ENCODE assay signal across 16 cellular contexts in genomic region chr5:112583166-112583565, GRCh38.
"Had no signal": no experiment of that assay in that cellular context is flagged by ENCODE, and none has a peak within 500 bp of the region (broad histone marks: within the 10 kb centered on the region; RNA-seq: fewer than 3 reads in every experiment).

No MANE protein-coding gene starts in this region.

- DNase-seq: activated CD4-positive, alpha-beta T cell treated with anti-CD3 and anti-CD28 coated beads, Interleukin-2, amount 50 U/mL, for 1 hour; activated CD8-positive, alpha-beta memory T cell treated with anti-CD3 and anti-CD28 coated beads for 24 hours; activated CD8-positive, alpha-beta memory T cell treated with anti-CD3 and anti-CD28 coated beads, Interleukin-2, amount 50 U/mL, for 48 hours; activated gamma-delta T cell; activated T-cell treated with anti-CD3 and anti-CD28 coated beads, Interleukin-2, amount 50 U/mL, for 72 hours; adrenal gland; effector memory CD8-positive, alpha-beta T cell; mesendoderm; naive thymus-derived CD8-positive, alpha-beta T cell; ovary; psoas muscle; right cardiac atrium; small intestine; stimulated activated CD4-positive, alpha-beta T cell treated with anti-CD3 and anti-CD28 coated beads, Interleukin-15, amount 100 ng/mL, for 24 hours; stimulated activated CD4-positive, alpha-beta T cell treated with anti-CD3 and anti-CD28 coated beads, Interleukin-2, amount 100 ng/mL, for 48 hours; T1000 had no signal
